9 cellular contexts compared by ENCODE assay signal in the genomic region with DNA sequence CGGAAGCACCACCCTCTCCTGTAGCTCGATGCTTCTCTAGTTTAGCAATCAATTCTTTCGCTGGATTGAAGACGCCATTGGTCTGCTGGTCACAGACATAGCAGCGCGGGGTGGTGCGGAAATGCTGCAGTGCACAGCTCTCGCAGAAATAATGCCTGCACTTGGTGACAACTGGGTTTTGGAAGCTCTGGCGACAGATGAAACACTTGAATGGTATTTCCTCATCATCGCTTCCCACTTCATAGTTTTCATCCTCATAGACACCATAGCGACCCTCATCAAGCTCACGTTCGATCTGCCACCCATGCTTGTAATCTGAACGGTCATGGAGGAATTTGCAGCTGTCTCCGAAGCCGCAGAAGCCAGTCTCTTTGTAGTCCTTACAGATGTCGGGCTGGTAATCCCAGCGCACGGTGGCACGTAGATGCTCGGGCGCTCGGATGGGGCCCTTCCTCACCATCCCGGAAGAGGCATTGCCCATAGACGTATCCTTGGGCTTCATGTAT. TPM values are rescaled to one million over a fixed set of nuclear protein-coding genes. Genes with fewer than 3 reads are reported as not detected.
A peak's percentile ranks its signal among the peaks of the same experiment; 100 is the strongest.
DNase-seq lines count a peak whose midpoint lies in the region; ATAC-seq and TF ChIP-seq lines count a peak whose summit lies in the region.
"Had no signal": no experiment of that assay in that cellular context is flagged by ENCODE, and none has a peak within 500 bp of the region (broad histone marks: within the 10 kb centered on the region; RNA-seq: fewer than 3 reads in every experiment).

No MANE protein-coding gene starts in this region.

- POLR2A ChIA-PET in CD8-positive, alpha-beta T cell (lab: Charles Lee) = interaction anchor here (1.0 to 2.7 kb wide), 10 partner anchors 8 to 296 kb away, joined by 3 to 33 read pairs (median 4); a partner anchor contains a TSS

- peak in 5 of 7 experiments; percentile 1 to 52 (median 44) for DNase-seq in CD8-positive, alpha-beta T cell
- DNase-seq in NCI-H2227 (lab: John Stamatoyannopoulos, UW; ENCODE audit: unreplicated experiment) (peak; percentile 58), foreskin fibroblast (peak in 1 of 2 donors; percentile 43), neuronal stem cell (ENCODE audit: low spot score) (no peak), LoVo (ENCODE audit: low spot score) (no peak)
- DNase-seq in activated T-helper 2 cell treated with anti-CD3 and anti-CD28 coated beads, Interferon-gamma antibody, Interleukin-2, Interleukin-4, amounts not matched to agents 10 μg/mL and 5 μg/mL and 100 μg/mL, durations not matched to agents 14 hours and 24 hours and 36 hours (ENCODE audit: low spot score) = no peak

- no peak overlapping the region for H2BK5ac ChIP-seq in neuronal stem cell (ENCODE audit: low read length)

- no peaks in the 10 kb centered on the region for H3K9me3 ChIP-seq in CD8-positive, alpha-beta T cell (ENCODE audit: low read length)
- no peaks in the 10 kb centered on the region for H3K9me3 ChIP-seq in neuronal stem cell (replicated peaks in 1 of 2; ENCODE audit: control insufficient read depth in 2 of 2, insufficient read depth in 1 of 2, low read depth in 1 of 2, low read length in 2 of 2)

- no peak overlapping the region for H3K14ac ChIP-seq in neuronal stem cell (ENCODE audit: low read length)

- H2AK5ac ChIP-seq in neuronal stem cell (ENCODE audit: low read depth, low read length) = no peak overlapping the region

- H3K27me3 Mint-ChIP-seq in CD8-positive, alpha-beta T cell (ENCODE audit: low read depth) = no peaks in the 10 kb centered on the region
- H3K27me3 Mint-ChIP-seq in activated T-helper 2 cell treated with anti-CD3 and anti-CD28 coated beads, Interferon-gamma antibody, Interleukin-2, Interleukin-4, amounts not matched to agents 10 μg/mL and 5 μg/mL and 100 μg/mL, durations not matched to agents 14 hours and 24 hours and 36 hours (ENCODE audit: low read depth) = no peaks in the 10 kb centered on the region

- peak overlapping the region; percentile 95 for H3K27ac ChIP-seq in CD8-positive, alpha-beta T cell (ENCODE audit: low read depth, low read length)
- H3K27ac ChIP-seq in neuronal stem cell (replicated peaks; ENCODE audit: low read length) = no peak overlapping the region

- no peak overlapping the region for H2BK12ac ChIP-seq in neuronal stem cell (ENCODE audit: low read length)

- peaks cover 7% of the 10 kb centered on the region for H3K4me1 ChIP-seq in CD8-positive, alpha-beta T cell (ENCODE audit: insufficient read depth, low read length)
- no peaks in the 10 kb centered on the region for H3K4me1 ChIP-seq in neuronal stem cell (ENCODE audit: control insufficient read depth in 2 of 2, insufficient read depth in 1 of 2, low read depth in 1 of 2, low read length in 2 of 2)

- CTCF ChIA-PET in CD8-positive, alpha-beta T cell (lab: Charles Lee) = interaction anchor here (1.1 kb wide), 2 partner anchors 10 to 12 kb away, joined by 3 read pairs; no protein-coding TSS in a partner anchor

- TF ChIP-seq CTCF in CD8-positive, alpha-beta T cell (IDR thresholded peaks at IDR 0.05) = no peak
- TF ChIP-seq CTCF in foreskin fibroblast (IDR thresholded peaks at IDR 0.05; ENCODE audit: low read depth, low read length) = no peak

- no peak overlapping the region for H2BK15ac ChIP-seq in neuronal stem cell (ENCODE audit: low read length)

- H2BK120ac ChIP-seq in neuronal stem cell (ENCODE audit: low read depth, low read length) = no peak overlapping the region

- H3K9me3 Mint-ChIP-seq in CD8-positive, alpha-beta T cell = no peaks in the 10 kb centered on the region
- H3K9me3 Mint-ChIP-seq in activated T-helper 2 cell treated with anti-CD3 and anti-CD28 coated beads, Interferon-gamma antibody, Interleukin-2, Interleukin-4, amounts not matched to agents 10 μg/mL and 5 μg/mL and 100 μg/mL, durations not matched to agents 14 hours and 24 hours and 36 hours = no peaks in the 10 kb centered on the region

- H3K4me2 ChIP-seq in neuronal stem cell (ENCODE audit: insufficient read depth, low read length, poor library complexity, severe bottlenecking) = peak overlapping the region; percentile 57

- peak overlapping the region; percentile 94 for H2AFZ ChIP-seq in neuronal stem cell (ENCODE audit: low read length)

- H3K79me1 ChIP-seq in neuronal stem cell (ENCODE audit: low read depth, low read length) = peaks cover 1% of the 10 kb centered on the region

- no CpG with 5 or more reads among the region's 25 CpGs for WGBS in neuronal stem cell (ENCODE audit: extremely low coverage in 2 of 2, insufficient read length in 2 of 2, insufficient replicate concordance in 1 of 2), 2 donors

- no peak overlapping the region for H4K91ac ChIP-seq in neuronal stem cell (ENCODE audit: low read depth, low read length, poor library complexity)

- H3K36me3 Mint-ChIP-seq in CD8-positive, alpha-beta T cell = peaks cover 19% of the 10 kb centered on the region
- peaks cover 25% of the 10 kb centered on the region for H3K36me3 Mint-ChIP-seq in activated T-helper 2 cell treated with anti-CD3 and anti-CD28 coated beads, Interferon-gamma antibody, Interleukin-2, Interleukin-4, amounts not matched to agents 10 μg/mL and 5 μg/mL and 100 μg/mL, durations not matched to agents 14 hours and 24 hours and 36 hours (ENCODE audit: low read depth)

- H3K4me1 Mint-ChIP-seq in CD8-positive, alpha-beta T cell (ENCODE audit: low read depth) = peaks cover 25% of the 10 kb centered on the region
- H3K4me1 Mint-ChIP-seq in activated T-helper 2 cell treated with anti-CD3 and anti-CD28 coated beads, Interferon-gamma antibody, Interleukin-2, Interleukin-4, amounts not matched to agents 10 μg/mL and 5 μg/mL and 100 μg/mL, durations not matched to agents 14 hours and 24 hours and 36 hours (ENCODE audit: low read depth) = peaks cover 5% of the 10 kb centered on the region

- H3K18ac ChIP-seq in neuronal stem cell (ENCODE audit: low read length) = no peak overlapping the region

- peak overlapping the region; percentile 97 for H3K4me3 Mint-ChIP-seq in CD8-positive, alpha-beta T cell
- H3K4me3 Mint-ChIP-seq in activated T-helper 2 cell treated with anti-CD3 and anti-CD28 coated beads, Interferon-gamma antibody, Interleukin-2, Interleukin-4, amounts not matched to agents 10 μg/mL and 5 μg/mL and 100 μg/mL, durations not matched to agents 14 hours and 24 hours and 36 hours (ENCODE audit: low read depth) = peak overlapping the region; percentile 96

- H4K8ac ChIP-seq in neuronal stem cell (ENCODE audit: low read depth, low read length) = no peak overlapping the region

- H3K36me3 ChIP-seq in CD8-positive, alpha-beta T cell (ENCODE audit: insufficient read depth, low read length) = no peaks in the 10 kb centered on the region
- peaks cover 0 to 2% of the 10 kb centered on the region in 2 donors for H3K36me3 ChIP-seq in neuronal stem cell (replicated peaks in 1 of 2; ENCODE audit: control insufficient read depth in 2 of 2, insufficient read depth in 2 of 2, low read length in 2 of 2)

- H3K23ac ChIP-seq in neuronal stem cell (ENCODE audit: low read depth, low read length, poor library complexity) = no peak overlapping the region

- no peak overlapping the region for H3K4ac ChIP-seq in neuronal stem cell (ENCODE audit: low read length)

- peak overlapping the region; percentile 99 for H3K27ac Mint-ChIP-seq in CD8-positive, alpha-beta T cell
- peak overlapping the region; percentile 99 for H3K27ac Mint-ChIP-seq in activated T-helper 2 cell treated with anti-CD3 and anti-CD28 coated beads, Interferon-gamma antibody, Interleukin-2, Interleukin-4, amounts not matched to agents 10 μg/mL and 5 μg/mL and 100 μg/mL, durations not matched to agents 14 hours and 24 hours and 36 hours

- no peaks in the 10 kb centered on the region for H3K27me3 ChIP-seq in CD8-positive, alpha-beta T cell (ENCODE audit: insufficient read depth, low read length)
- no peaks in the 10 kb centered on the region for H3K27me3 ChIP-seq in neuronal stem cell (ENCODE audit: control insufficient read depth in 3 of 3, insufficient read depth in 3 of 3, low read depth in 1 of 3, low read length in 3 of 3)

- H3K4me3 ChIP-seq in CD8-positive, alpha-beta T cell (ENCODE audit: low read depth, low read length) = peak overlapping the region; percentile 77
- H3K4me3 ChIP-seq in foreskin fibroblast (ENCODE audit: low read depth in 1 of 2, low read length in 2 of 2) (peak overlapping the region; percentile 83 to 86), neuronal stem cell (ENCODE audit: low read length in 2 of 2) (peak overlapping the region; percentile 88 to 96)

- peak; percentile 22 for ATAC-seq in CD8-positive, alpha-beta T cell
- ATAC-seq in GM21717 (IDR thresholded peaks at IDR 0.05; ENCODE audit: unreplicated experiment) (peak; percentile 23), GM19467 (IDR thresholded peaks at IDR 0.05; ENCODE audit: unreplicated experiment) (no peak)

- peak overlapping the region; percentile 63 for H3K9ac ChIP-seq in neuronal stem cell (ENCODE audit: low read depth, low read length, poor library complexity)

- intact Hi-C loops in CD8-positive, alpha-beta T cell (cut with DNase I, micrococcal nuclease) = loop anchor here (1.0 to 5.0 kb wide), 10 partner anchors 17 to 757 kb away; a partner anchor contains a TSS
- intact Hi-C loops in activated T-helper 2 cell treated with anti-CD3 and anti-CD28 coated beads, Interferon-gamma antibody, Interleukin-2, Interleukin-4, amounts not matched to agents 10 μg/mL and 5 μg/mL and 100 μg/mL, durations not matched to agents 14 hours and 24 hours and 36 hours (cut with micrococcal nuclease) = loop anchor here (1.0 to 5.0 kb wide), 4 partner anchors 17 to 183 kb away; a partner anchor contains a TSS

RNA-seq across cellular contexts. Expression of a gene that starts 0.9 kb away (rescaled TPM):
- 10 to 100 TPM; 27.8 to 29.4 TPM for total RNA-seq in CD8-positive, alpha-beta T cell
- 24.0 and 26.8 TPM in 2 replicates for total RNA-seq in activated T-helper 2 cell treated with anti-CD3 and anti-CD28 coated beads, Interferon-gamma antibody, Interleukin-2, Interleukin-4, amounts not matched to agents 10 μg/mL and 5 μg/mL and 100 μg/mL, durations not matched to agents 14 hours and 24 hours and 36 hours
- 11.5 TPM for polyA plus RNA-seq in neuronal stem cell (2013, experiment 1 of 2)
- 11.5 TPM for polyA plus RNA-seq in neuronal stem cell (2013, experiment 2 of 2)

RNA-seq across cellular contexts. Expression of a gene that starts 1.0 kb away (rescaled TPM):
- total RNA-seq in CD8-positive, alpha-beta T cell = 10 to 100 TPM; 48.3 to 51.0 TPM
- total RNA-seq in activated T-helper 2 cell treated with anti-CD3 and anti-CD28 coated beads, Interferon-gamma antibody, Interleukin-2, Interleukin-4, amounts not matched to agents 10 μg/mL and 5 μg/mL and 100 μg/mL, durations not matched to agents 14 hours and 24 hours and 36 hours = 82.6 and 84.4 TPM in 2 replicates
- polyA plus RNA-seq in neuronal stem cell (2013, experiment 1 of 2) = 147 TPM
- polyA plus RNA-seq in neuronal stem cell (2013, experiment 2 of 2) = 148 TPM

RNA-seq across cellular contexts. Expression of a gene that starts 17.9 kb away (rescaled TPM):
- 1 to 10 TPM; 5.6 to 8.4 TPM for total RNA-seq in CD8-positive, alpha-beta T cell
- 13.9 TPM in 2 replicates for total RNA-seq in activated T-helper 2 cell treated with anti-CD3 and anti-CD28 coated beads, Interferon-gamma antibody, Interleukin-2, Interleukin-4, amounts not matched to agents 10 μg/mL and 5 μg/mL and 100 μg/mL, durations not matched to agents 14 hours and 24 hours and 36 hours
- polyA plus RNA-seq in neuronal stem cell (2013, experiment 1 of 2) = 47.9 TPM
- 47.7 TPM for polyA plus RNA-seq in neuronal stem cell (2013, experiment 2 of 2)

RNA-seq across cellular contexts. Expression of a gene that starts 25.0 kb away (rescaled TPM):
- total RNA-seq in CD8-positive, alpha-beta T cell = not detected
- total RNA-seq in activated T-helper 2 cell treated with anti-CD3 and anti-CD28 coated beads, Interferon-gamma antibody, Interleukin-2, Interleukin-4, amounts not matched to agents 10 μg/mL and 5 μg/mL and 100 μg/mL, durations not matched to agents 14 hours and 24 hours and 36 hours = not detected in 2 replicates
- 0.35 TPM for polyA plus RNA-seq in neuronal stem cell (2013, experiment 1 of 2)
- polyA plus RNA-seq in neuronal stem cell (2013, experiment 2 of 2) = 0.18 TPM
- total RNA-seq: RPMI7951 had no signal

Comparison
In these comparisons a context has a peak if more than half of its experiments do, and no peak if none do; other contexts are left out.
1. DNase-seq: peak in CD8-positive, alpha-beta T cell (5 of 7) and NCI-H2227 (single experiment); none in activated T-helper 2 cell treated with anti-CD3 and anti-CD28 coated beads, Interferon-gamma antibody, Interleukin-2, Interleukin-4, amounts not matched to agents 10 μg/mL and 5 μg/mL and 100 μg/mL, durations not matched to agents 14 hours and 24 hours and 36 hours (single experiment), neuronal stem cell (single experiment) and LoVo (single experiment).
2. Peak in every context shown above with its lines, with median percentiles within 50 percentile points of each other: H3K4me3 ChIP-seq.